In genomic region chr19:18280247-18281081, GRCh38 we compare ENCODE assay signal across 8 cellular contexts. TPM values are rescaled to one million over a fixed set of nuclear protein-coding genes. Genes with fewer than 3 reads are reported as not detected.
A peak's percentile ranks its signal among the peaks of the same experiment; 100 is the strongest.
DNase-seq lines count a peak whose midpoint lies in the region; ATAC-seq and TF ChIP-seq lines count a peak whose summit lies in the region.

No MANE protein-coding gene starts in this region.

- TF ChIP-seq CTCF in coronary artery (IDR thresholded peaks at IDR 0.05) = no peak

- ATAC-seq in HG02642 (IDR thresholded peaks at IDR 0.05; ENCODE audit: poor library complexity, unreplicated experiment) (peak; percentile 20), left lobe of liver (peak; percentile 55)

- DNase-seq in GDM1 (lab: John Stamatoyannopoulos, UW) (peak; percentile 54), NCI-H446 (lab: John Stamatoyannopoulos, UW) (peak; percentile 53 to 95), coronary artery (ENCODE audit: low spot score) (peak; percentile 87), left lobe of liver (ENCODE audit: low spot score) (peak; percentile 87), amniotic stem cell (lab: John Stamatoyannopoulos, UW) (no peak)
- peak; percentile 78 for DNase-seq in activated CD4-positive, alpha-beta T cell treated with anti-CD3 and anti-CD28 coated beads for 48 hours
- peak; percentile 75 for DNase-seq in stimulated activated CD4-positive, alpha-beta T cell treated with anti-CD3 and anti-CD28 coated beads, Interleukin-4, amount 100 ng/mL, for 1 hour

- peak overlapping the region; percentile 100 for H3K27ac ChIP-seq in coronary artery

- H3K4me3 ChIP-seq in coronary artery = peak overlapping the region; percentile 93

RNA-seq across cellular contexts. Expression of gene JUND, which starts 1.0 kb away (rescaled TPM):
- 47.4 TPM for total RNA-seq in left lobe of liver

RNA-seq across cellular contexts. Expression of gene IQCN, which starts 6.2 kb away (rescaled TPM):
- 2.8 TPM for total RNA-seq in left lobe of liver

RNA-seq across cellular contexts. Expression of gene LSM4, which starts 42.4 kb away (rescaled TPM):
- total RNA-seq in left lobe of liver = 53.3 TPM

RNA-seq across cellular contexts. Expression of gene PDE4C, which starts 54.2 kb away (rescaled TPM):
- total RNA-seq in left lobe of liver = 0.60 TPM

RNA-seq across cellular contexts. Expression of gene PGPEP1, which starts 59.9 kb away (rescaled TPM):
- total RNA-seq in left lobe of liver = 62.4 TPM
